8 cellular contexts compared by ENCODE assay signal in genomic region chr9:112717669-112718331, GRCh38. TPM values are rescaled to one million over a fixed set of nuclear protein-coding genes. Genes with fewer than 3 reads are reported as not detected.
DNase-seq lines count a peak whose midpoint lies in the region; FAIRE-seq and TF ChIP-seq lines count a peak whose summit lies in the region.

INIP (minus strand) TSS chr9:112718117; CDS start chr9:112716485, 1,632 bp downstream.

- H3K4ac ChIP-seq in H9 (ENCODE audit: low read depth, low read length) = no peak within 1 kb of the TSS; the same call in 1 of the 2 replicates

- no peak within 1 kb of the TSS for H3K23ac ChIP-seq in H9 (ENCODE audit: insufficient read length, low read depth, low read length)

- no peak within 1 kb of the TSS for H2BK15ac ChIP-seq in H9 (ENCODE audit: low read depth, low read length)

- H3K4me1 ChIP-seq in H9 (ENCODE audit: insufficient read depth, low read length) (no peaks in the 10 kb centered on the region), neural progenitor cell (no peaks in the 10 kb centered on the region)

- no peak within 1 kb of the TSS for H2BK120ac ChIP-seq in H9 (ENCODE audit: low read depth, low read length, poor library complexity, severe bottlenecking)

- no peak within 1 kb of the TSS for H3K56ac ChIP-seq in H9 (ENCODE audit: insufficient read length, low read depth, low read length)

- H4K8ac ChIP-seq in H9 (replicated peaks; ENCODE audit: insufficient read length, low read depth, low read length) = no peak within 1 kb of the TSS

- H3K18ac ChIP-seq in H9 (ENCODE audit: insufficient read length, low read depth, low read length) = peak within 1 kb of the TSS; percentile 13

- H3K36me3 ChIP-seq in neural progenitor cell = no peaks in the 10 kb centered on the region

- H3F3A ChIP-seq in neural progenitor cell (ENCODE audit: low read depth) = peaks cover 25% of the 10 kb centered on the region

- H3K27me3 Mint-ChIP-seq in H9 (ENCODE audit: low read depth) = no peaks in the 10 kb centered on the region
- no peaks in the 10 kb centered on the region for H3K27me3 Mint-ChIP-seq in neural progenitor cell (ENCODE audit: insufficient read depth, low read depth)

- H3K9me3 Mint-ChIP-seq in H9 = peaks cover 3 to 4% of the 10 kb centered on the region in 2 experiments; a peak in 4 of 5 replicates
- peaks cover 5% of the 10 kb centered on the region for H3K9me3 Mint-ChIP-seq in neural progenitor cell

- H4K20me1 ChIP-seq in H9 (ENCODE audit: control insufficient read depth, insufficient read depth, insufficient read length) (no peaks in the 10 kb centered on the region), neural progenitor cell (ENCODE audit: low read depth) (no peaks in the 10 kb centered on the region)

- H3K79me1 ChIP-seq in H9 (ENCODE audit: insufficient read depth, low read depth, low read length, poor library complexity, severe bottlenecking) = no peaks in the 10 kb centered on the region

- peak within 1 kb of the TSS; percentile 95 to 97 for H3K4me3 ChIP-seq in foreskin fibroblast (ENCODE audit: low read depth in 1 of 2, low read length in 2 of 2)
- H3K4me3 ChIP-seq in neural progenitor cell = peak within 1 kb of the TSS; percentile 82

- H3K27me3 ChIP-seq in H9 (ENCODE audit: insufficient read depth, low read length) = no peaks in the 10 kb centered on the region
- no peaks in the 10 kb centered on the region for H3K27me3 ChIP-seq in neural progenitor cell

- no peak within 1 kb of the TSS for H3K14ac ChIP-seq in H9 (ENCODE audit: insufficient read depth, low read length)

- no peaks in the 10 kb centered on the region for H3K23me2 ChIP-seq in H9 (ENCODE audit: insufficient read length, low read depth, low read length, poor library complexity, severe bottlenecking)

- no peak within 1 kb of the TSS for H2BK5ac ChIP-seq in H9 (ENCODE audit: insufficient read length, low read length)

- no peak within 1 kb of the TSS for H2AK5ac ChIP-seq in H9 (ENCODE audit: insufficient read length, low read length)

- H3K4me2 ChIP-seq in H9 (ENCODE audit: insufficient read depth, insufficient read length, low read length) = peak within 1 kb of the TSS; percentile 82
- peak within 1 kb of the TSS; percentile 80 for H3K4me2 ChIP-seq in neural progenitor cell

- H4K5ac ChIP-seq in H9 (ENCODE audit: insufficient read length, low read depth, low read length) = no peak within 1 kb of the TSS

- peak within 1 kb of the TSS; percentile 60 for H3K9ac ChIP-seq in H9 (ENCODE audit: extremely low read depth, insufficient read length, low read length)
- peak within 1 kb of the TSS; percentile 69 for H3K9ac ChIP-seq in neural progenitor cell

- no peak within 1 kb of the TSS for H4K91ac ChIP-seq in H9 (ENCODE audit: insufficient read length, low read depth, low read length)

- no CpG with 5 or more reads among the region's 51 CpGs for WGBS in H9 (ENCODE audit: extremely low coverage, insufficient read length, low lambda C conversion rate)

- TF ChIP-seq CTCF in H9 (conservative IDR thresholded peaks at IDR 0.05) (no peak), foreskin fibroblast (IDR thresholded peaks at IDR 0.05; ENCODE audit: low read depth, low read length) (no peak), neural progenitor cell (IDR thresholded peaks at IDR 0.05) (peak; percentile 30)

- H3K9me3 ChIP-seq in H9 (ENCODE audit: control insufficient read depth, low read depth, low read length) = no peaks in the 10 kb centered on the region
- no peaks in the 10 kb centered on the region for H3K9me3 ChIP-seq in neural progenitor cell (ENCODE audit: low read depth)

- H3K27ac Mint-ChIP-seq in H9 = peak within 1 kb of the TSS; percentile 96 to 99 (median 97)
- peak within 1 kb of the TSS; percentile 80 for H3K27ac Mint-ChIP-seq in neural progenitor cell

- no peak within 1 kb of the TSS for H3T11ph ChIP-seq in H9 (ENCODE audit: low read length)

- peak within 1 kb of the TSS; percentile 9 for H3K27ac ChIP-seq in H9 (ENCODE audit: insufficient read length, low read depth, low read length)
- H3K27ac ChIP-seq in neural progenitor cell = peak within 1 kb of the TSS; percentile 68

- peak within 1 kb of the TSS; percentile 95 to 97 for H3K4me3 Mint-ChIP-seq in H9
- peak within 1 kb of the TSS; percentile 97 for H3K4me3 Mint-ChIP-seq in neural progenitor cell

- H3K36me3 Mint-ChIP-seq in H9 (ENCODE audit: insufficient read depth in 1 of 3, low read depth in 3 of 3) = peaks cover 9 to 11% (median 9%) of the 10 kb centered on the region in 3 experiments; a peak in 6 of 7 replicates
- peaks cover 11% of the 10 kb centered on the region for H3K36me3 Mint-ChIP-seq in neural progenitor cell

- H2BK20ac ChIP-seq in H9 (ENCODE audit: low read depth, low read length, poor library complexity, severe bottlenecking) = no peak within 1 kb of the TSS

- H3K4me1 Mint-ChIP-seq in H9 (0 out of 4 replicates have a peak, but pooled peaks cover 3% of the 10 kb centered on the region in 2 experiments), neural progenitor cell (peaks cover 6% of the 10 kb centered on the region)

- H3K79me2 ChIP-seq in H9 (ENCODE audit: insufficient read depth, low read length) (no peaks in the 10 kb centered on the region; the same call in 1 of the 2 replicates), neural progenitor cell (ENCODE audit: low read depth) (peaks cover 45% of the 10 kb centered on the region)

- H2BK12ac ChIP-seq in H9 (ENCODE audit: insufficient read length, low read depth, low read length) = no peak within 1 kb of the TSS

- FAIRE-seq in G401.6 (lab: Jason Lieb, UNC) = peak; percentile 90

- H2AFZ ChIP-seq in H9 (ENCODE audit: low read length) (no peak within 1 kb of the TSS), neural progenitor cell (replicated peaks) (peak within 1 kb of the TSS; percentile 48)

- DNase-seq in H9 = peak; percentile 99
- peak; percentile 97 for DNase-seq in M059J (ENCODE audit: low read depth)
- peak; percentile 97 to 98 for DNase-seq in SHP77 (lab: John Stamatoyannopoulos, UW)
- peak; percentile 99 for DNase-seq in activated effector memory CD4-positive, alpha-beta T cell treated with anti-CD3 and anti-CD28 coated beads, Interleukin-2, amount 50 U/mL, for 16 hours
- peak; percentile 95 to 98 for DNase-seq in foreskin fibroblast
- DNase-seq in neural progenitor cell (ENCODE audit: low spot score) = peak; percentile 97
- DNase-seq in stromal cell of bone marrow (ENCODE audit: low read depth) = peak; percentile 91

RNA-seq across cellular contexts. Expression of gene INIP, which starts in this region (rescaled TPM):
- total RNA-seq in H9 (2021) (22.6 and 24.5 TPM in 2 replicates), neural progenitor cell (ENCODE audit: low replicate concordance) (31.7 and 39.7 TPM in 2 replicates)
- 43.7 and 45.4 TPM in 2 replicates for total RNA-seq in M059J (2014; rRNA removed; shearing (Covaris generic))

Comparison
In these comparisons a context has a peak if more than half of its experiments do, and no peak if none do; other contexts are left out.
1. Peak in every context shown above with its lines: DNase-seq, H3K4me3 ChIP-seq and H3K27ac ChIP-seq.